Comparison of ENCODE assay signal across 8 cellular contexts in the genomic region with DNA sequence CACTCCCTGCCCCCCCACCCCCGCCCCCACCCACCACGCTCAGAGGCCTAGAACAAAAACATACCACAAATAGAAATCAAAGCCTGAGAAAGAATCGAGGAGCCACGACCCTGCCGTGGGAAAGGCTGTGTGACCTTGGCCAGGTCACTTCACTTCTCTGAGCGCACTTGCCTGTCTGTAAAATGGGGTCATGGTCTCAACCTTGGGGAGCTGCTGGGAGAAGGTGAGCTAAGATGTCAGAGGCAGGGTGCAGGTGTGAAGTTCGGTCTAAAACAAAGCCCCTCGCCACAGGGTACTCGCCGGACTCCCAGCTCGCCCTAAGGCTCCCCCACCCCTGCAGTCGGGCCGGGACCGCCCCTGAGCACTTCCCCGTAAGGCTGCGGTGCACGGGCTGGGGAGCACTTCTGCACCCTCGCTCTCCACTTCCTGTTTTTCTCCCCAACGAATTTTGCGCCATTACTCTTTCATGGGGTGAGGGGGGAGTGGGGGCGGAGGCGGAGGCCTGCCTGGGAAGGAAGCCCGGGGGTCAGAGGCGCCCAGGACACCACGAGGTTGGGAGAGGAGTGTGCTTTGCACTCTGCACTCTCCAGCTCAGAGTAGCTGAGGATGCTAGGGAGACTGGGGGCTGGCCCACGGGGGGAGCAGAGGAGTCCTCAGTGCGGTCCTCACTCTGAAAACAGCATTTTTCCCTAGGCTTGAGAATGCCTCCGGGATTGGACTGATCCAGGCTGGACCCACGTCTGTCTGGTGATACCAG. TPM values are rescaled to one million over a fixed set of nuclear protein-coding genes. Genes with fewer than 3 reads are reported as not detected.
DNase-seq lines count a peak whose midpoint lies in the region; ATAC-seq and TF ChIP-seq lines count a peak whose summit lies in the region.

No MANE protein-coding gene starts in this region.

- peak; percentile 80 for DNase-seq in GM13977 (ENCODE audit: low spot score)
- DNase-seq in SKM-1 treated with dmso at 0.1 percent for 144 hours (lab: John Stamatoyannopoulos, UW; ENCODE audit: unreplicated experiment) = peak; percentile 94
- peak; percentile 65 for DNase-seq in activated gamma-delta T cell treated with anti-CD3 and anti-CD28 coated beads, Interleukin-2, amount 50 U/mL, for 16 hours (ENCODE audit: low read depth)
- DNase-seq in pons (ENCODE audit: low spot score) = peak; percentile 42
- DNase-seq in HUDEP-2 (lab: John Stamatoyannopoulos, UW; ENCODE audit: unreplicated experiment in 76 of 76) = no peak
- no peak for DNase-seq in RKO (ENCODE audit: low spot score)
- DNase-seq in HFFc6 = no peak

- H3K27me3 Mint-ChIP-seq in HFFc6 (ENCODE audit: insufficient read depth) = peaks cover 14% of the 10 kb centered on the region; the same call in 1 of the 2 replicates

- peaks cover 6% of the 10 kb centered on the region for H3K4me1 Mint-ChIP-seq in HFFc6 (ENCODE audit: low read depth)

- H3K36me3 Mint-ChIP-seq in HFFc6 (ENCODE audit: low read depth) = no peaks in the 10 kb centered on the region

- H3K4me3 Mint-ChIP-seq in HFFc6 = no peak overlapping the region

- no peak for ATAC-seq in HG02610 (IDR thresholded peaks at IDR 0.05; ENCODE audit: unreplicated experiment)

- no peak overlapping the region for H3K27ac Mint-ChIP-seq in HFFc6

- in situ Hi-C loops in GM13977 (cut with MboI; ENCODE audit: low pct_unique_long_range_greater_than_20kb, low sequenced_read_pairs, unreplicated experiment) = loop anchor here (25.0 kb wide), 1 partner anchor 233 kb away; no protein-coding TSS in a partner anchor

- TF ChIP-seq CTCF in GM13977 (IDR thresholded peaks at IDR 0.05; ENCODE audit: extremely low read depth, insufficient read depth, missing control alignments) (no peak), HFFc6 (IDR thresholded peaks at IDR 0.05) (no peak)

- peaks cover 3% of the 10 kb centered on the region for H3K9me3 Mint-ChIP-seq in HFFc6

RNA-seq across cellular contexts. Expression of gene PIK3CD, which starts 21.9 kb away (rescaled TPM):
- 10 to 100 TPM in 2 of 6 experiments, 1 to 10 TPM in 4; 7.3 to 14.6 (median 9.2) TPM for total RNA-seq in HFFc6 (2021; fragmentation: NEBNext Ultra II Directional; extraction: Animal tissue kit (Norgen Biotek cat#: 25700))

RNA-seq across cellular contexts. Expression of gene TMEM201, which starts 40.9 kb away (rescaled TPM):
- total RNA-seq in HFFc6 (2021; fragmentation: NEBNext Ultra II Directional; extraction: Animal tissue kit (Norgen Biotek cat#: 25700)) = 10 to 100 TPM; 10.5 to 14.0 (median 11.2) TPM

Comparison
In these comparisons a context has a peak if more than half of its experiments do, and no peak if none do; other contexts are left out.
1. DNase-seq: peak in GM13977 (single experiment), SKM-1 treated with dmso at 0.1 percent for 144 hours (single experiment), activated gamma-delta T cell treated with anti-CD3 and anti-CD28 coated beads, Interleukin-2, amount 50 U/mL, for 16 hours (single experiment) and pons (single experiment); none in HUDEP-2 (0 of 76), RKO (single experiment) and HFFc6 (single experiment).